ENCODE assay signal across 8 cellular contexts in genomic region chr6:31581511-31582229, GRCh38. TPM values are rescaled to one million over a fixed set of nuclear protein-coding genes. Genes with fewer than 3 reads are reported as not detected.
A peak's percentile ranks its signal among the peaks of the same experiment; 100 is the strongest.
DNase-seq lines count a peak whose midpoint lies in the region; ATAC-seq and TF ChIP-seq lines count a peak whose summit lies in the region.

No MANE protein-coding gene starts in this region.

- peak overlapping the region; percentile 83 to 93 for H3K4me3 ChIP-seq in mucosa of rectum (ENCODE audit: low read length in 2 of 2)

- H3K36me3 Mint-ChIP-seq in CD14-positive monocyte, result peaks cover 22 to 30% of the 10 kb centered on the region in 2 donors
- peaks cover 27% of the 10 kb centered on the region for H3K36me3 Mint-ChIP-seq in dendritic cell treated with granulocyte-macrophage colony-stimulating factor and Interleukin-4, amounts not matched to agents 40 ng/mL and 50 ng/mL, for 4 days (ENCODE audit: low read depth)

- peaks cover 9 to 13% of the 10 kb centered on the region in 2 donors for H3K4me1 ChIP-seq in mucosa of rectum (ENCODE audit: control insufficient read depth in 2 of 2, insufficient read depth in 2 of 2, low read length in 2 of 2)

- peak overlapping the region; percentile 86 to 96 (median 92) for H3K27ac Mint-ChIP-seq in CD14-positive monocyte
- H3K27ac Mint-ChIP-seq in dendritic cell treated with granulocyte-macrophage colony-stimulating factor and Interleukin-4, amounts not matched to agents 40 ng/mL and 50 ng/mL, for 4 days, result peak overlapping the region; percentile 93

- no peaks in the 10 kb centered on the region for H3K36me3 ChIP-seq in mucosa of rectum (ENCODE audit: control insufficient read depth in 2 of 2, insufficient read depth in 2 of 2, low read length in 2 of 2)

- no peak for ATAC-seq in HG03432 (IDR thresholded peaks at IDR 0.05; ENCODE audit: unreplicated experiment)

- H3K9me3 ChIP-seq in mucosa of rectum (ENCODE audit: control insufficient read depth in 2 of 2, low read length in 2 of 2), result no peaks in the 10 kb centered on the region

- intact Hi-C loops in CD14-positive monocyte (cut with micrococcal nuclease), result loop anchor here in 1 of 2 donors (2.0 kb wide), 1 partner anchor 15 kb away; no protein-coding TSS in a partner anchor
- intact Hi-C loops in dendritic cell treated with granulocyte-macrophage colony-stimulating factor and Interleukin-4, amounts not matched to agents 40 ng/mL and 50 ng/mL, for 4 days (cut with micrococcal nuclease), result loop anchor here (1.0 kb wide), 1 partner anchor 17 kb away; no protein-coding TSS in a partner anchor

- peaks cover 0 to 1% (median 1%) of the 10 kb centered on the region in 3 donors for H3K27me3 Mint-ChIP-seq in CD14-positive monocyte (ENCODE audit: low read depth in 3 of 3)
- H3K27me3 Mint-ChIP-seq in dendritic cell treated with granulocyte-macrophage colony-stimulating factor and Interleukin-4, amounts not matched to agents 40 ng/mL and 50 ng/mL, for 4 days, result no peaks in the 10 kb centered on the region

- H3K4me1 Mint-ChIP-seq in CD14-positive monocyte, result peaks cover 87% of the 10 kb centered on the region
- peaks cover 64% of the 10 kb centered on the region for H3K4me1 Mint-ChIP-seq in dendritic cell treated with granulocyte-macrophage colony-stimulating factor and Interleukin-4, amounts not matched to agents 40 ng/mL and 50 ng/mL, for 4 days (ENCODE audit: low read depth)

- H3K9me3 Mint-ChIP-seq in CD14-positive monocyte, result peaks cover 0 to 5% (median 0%) of the 10 kb centered on the region in 7 donors
- no peaks in the 10 kb centered on the region for H3K9me3 Mint-ChIP-seq in dendritic cell treated with granulocyte-macrophage colony-stimulating factor and Interleukin-4, amounts not matched to agents 40 ng/mL and 50 ng/mL, for 4 days

- peak overlapping the region; percentile 73 to 79 for H3K27ac ChIP-seq in mucosa of rectum (ENCODE audit: low read depth in 2 of 2, low read length in 2 of 2)

- H3K9ac ChIP-seq in mucosa of rectum (ENCODE audit: low read depth in 1 of 2, low read length in 2 of 2), result peak overlapping the region; percentile 78 to 89

- DNase-seq in CD14-positive monocyte (ENCODE audit: low spot score) (no peak), NCI-H69 (lab: John Stamatoyannopoulos, UW) (peak; percentile 45), mucosa of gallbladder (ENCODE audit: low spot score) (no peak), NCI-H1105 (lab: John Stamatoyannopoulos, UW) (no peak)
- no peak for DNase-seq in activated CD4-positive, CD25-positive, alpha-beta regulatory T cell (lab: John Stamatoyannopoulos, UW)

- peaks cover 7 to 14% of the 10 kb centered on the region in 2 donors for H3K27me3 ChIP-seq in mucosa of rectum (ENCODE audit: control insufficient read depth in 2 of 2, insufficient read depth in 2 of 2, low read length in 2 of 2)

- TF ChIP-seq CTCF in CD14-positive monocyte (IDR thresholded peaks at IDR 0.05), result no peak

- peak overlapping the region; percentile 95 to 99 for H3K4me3 Mint-ChIP-seq in CD14-positive monocyte
- peak overlapping the region; percentile 90 for H3K4me3 Mint-ChIP-seq in dendritic cell treated with granulocyte-macrophage colony-stimulating factor and Interleukin-4, amounts not matched to agents 40 ng/mL and 50 ng/mL, for 4 days

RNA-seq across cellular contexts. Expression of gene LTB, which starts 0.6 kb away (rescaled TPM):
- 10 to 100 TPM; 21.6 to 25.5 TPM for polyA plus RNA-seq in CD14-positive monocyte
- total RNA-seq in mucosa of gallbladder, result 4.9 TPM

RNA-seq across cellular contexts. Expression of gene LST1, which starts 4.4 kb away (rescaled TPM):
- 1,000 to 10,000 TPM; 1,103 to 1,202 TPM for polyA plus RNA-seq in CD14-positive monocyte
- 18.4 TPM for total RNA-seq in mucosa of gallbladder

RNA-seq across cellular contexts. Expression of gene TNF, which starts 6.3 kb away (rescaled TPM):
- polyA plus RNA-seq in CD14-positive monocyte, result 10 to 100 TPM in 1 of 2 donors, 1 to 10 TPM in 1; 9.6 to 13.7 TPM
- total RNA-seq in mucosa of gallbladder, result 6.6 TPM

RNA-seq across cellular contexts. Expression of gene LTA, which starts 9.6 kb away (rescaled TPM):
- under 1 TPM in 1 of 2 donors, not detected in 1; 0.26 TPM for polyA plus RNA-seq in CD14-positive monocyte
- total RNA-seq in mucosa of gallbladder, result 1.9 TPM

RNA-seq across cellular contexts. Expression of gene NCR3, which starts 11.1 kb away (rescaled TPM):
- polyA plus RNA-seq in CD14-positive monocyte, result 1 to 10 TPM in 1 of 2 donors, under 1 TPM in 1; 0.54 to 1.2 TPM
- total RNA-seq in mucosa of gallbladder, result not detected
